ENCODE assay signal across 11 cellular contexts in genomic region chr1:174877208-174877673, GRCh38.
A peak's percentile ranks its signal among the peaks of the same experiment; 100 is the strongest.
DNase-seq lines count a peak whose midpoint lies in the region; ATAC-seq and TF ChIP-seq lines count a peak whose summit lies in the region.
"Had no signal": no experiment of that assay in that cellular context is flagged by ENCODE, and none has a peak within 500 bp of the region (broad histone marks: within the 10 kb centered on the region; RNA-seq: fewer than 3 reads in every experiment).

No MANE protein-coding gene starts in this region.

- H3F3A ChIP-seq in SU-DHL-6 (ENCODE audit: insufficient read depth) (peaks cover 37% of the 10 kb centered on the region), SK-N-SH (replicated peaks; ENCODE audit: insufficient read depth) (no peaks in the 10 kb centered on the region)

- TF ChIP-seq RAD21 in SK-N-SH (IDR thresholded peaks at IDR 0.05; ENCODE audit: low read length), result no peak

- H3K9me2 ChIP-seq in SU-DHL-6 (replicated peaks; ENCODE audit: insufficient read depth, low read length) (no peaks in the 10 kb centered on the region), SK-N-SH (no peaks in the 10 kb centered on the region)

- H4K20me1 ChIP-seq in SU-DHL-6 (ENCODE audit: low read depth, low read length), result no peaks in the 10 kb centered on the region
- H4K20me1 ChIP-seq in SK-N-SH (ENCODE audit: insufficient read depth), result no peaks in the 10 kb centered on the region

- no peaks in the 10 kb centered on the region for H3K9me3 Mint-ChIP-seq in CD4-positive, CD25-positive, alpha-beta regulatory T cell
- H3K9me3 Mint-ChIP-seq in nephron progenitor cell, result no peaks in the 10 kb centered on the region
- H3K9me3 Mint-ChIP-seq: nephron had no signal

- intact Hi-C loops in left colon (cut with DNase I, micrococcal nuclease), result loop anchor here in 1 of 2 donors (5.0 kb wide), 1 partner anchor 90 kb away; no protein-coding TSS in a partner anchor

- H2AFZ ChIP-seq in SU-DHL-6 (ENCODE audit: low read depth, low read length, severe bottlenecking) (no peak overlapping the region), SK-N-SH (ENCODE audit: low read depth) (no peak overlapping the region)

- POLR2A ChIA-PET in SK-N-SH (lab: Yijun Ruan, JAX), result no interaction called here

- H3K4me1 ChIP-seq in CD4-positive, CD25-positive, alpha-beta regulatory T cell (ENCODE audit: control insufficient read depth, insufficient read depth, low read length, poor library complexity, severe bottlenecking), result no peaks in the 10 kb centered on the region
- H3K4me1 ChIP-seq in HUES48 (ENCODE audit: control insufficient read depth, insufficient read depth, low read length), result peaks cover 24% of the 10 kb centered on the region
- no peaks in the 10 kb centered on the region for H3K4me1 ChIP-seq in SK-N-SH (ENCODE audit: control insufficient read depth in 1 of 2, insufficient read depth in 2 of 2, low read depth in 1 of 2, low read length in 1 of 2)

- DNase-seq in CD4-positive, CD25-positive, alpha-beta regulatory T cell, result no peak
- peak; percentile 33 to 44 for DNase-seq in left colon
- no peak for DNase-seq in SK-N-SH
- DNase-seq in nephron progenitor cell, result no peak
- DNase-seq: activated gamma-delta T cell, DND-41 had no signal

- TF ChIP-seq EP300 in SK-N-SH (IDR thresholded peaks at IDR 0.05; ENCODE audit: borderline replicate concordance in 1 of 2, low read depth in 1 of 2, low read length in 1 of 2), result no peak

- H3K4me1 Mint-ChIP-seq in CD4-positive, CD25-positive, alpha-beta regulatory T cell, result peaks cover 8 to 24% (median 15%) of the 10 kb centered on the region in 4 donors
- peaks cover 15% of the 10 kb centered on the region for H3K4me1 Mint-ChIP-seq in nephron progenitor cell

- H3K4me2 ChIP-seq in SU-DHL-6 (ENCODE audit: low read depth, low read length, poor library complexity, severe bottlenecking) (peak overlapping the region; percentile 98), SK-N-SH (no peak overlapping the region)

- H3K79me2 ChIP-seq in SU-DHL-6 (ENCODE audit: insufficient read depth, low read length), result peaks cover 54% of the 10 kb centered on the region
- no peaks in the 10 kb centered on the region for H3K79me2 ChIP-seq in SK-N-SH (ENCODE audit: insufficient read depth)

- H3K4me3 Mint-ChIP-seq in CD4-positive, CD25-positive, alpha-beta regulatory T cell, result peak overlapping the region; percentile 18 to 85 (median 78)
- no peak overlapping the region for H3K4me3 Mint-ChIP-seq in nephron progenitor cell
- H3K4me3 Mint-ChIP-seq: nephron had no signal

- no peak for TF ChIP-seq CTCF in SU-DHL-6 (IDR thresholded peaks at IDR 0.05; ENCODE audit: insufficient read depth, low read length, poor library complexity, severe bottlenecking)
- TF ChIP-seq CTCF in SK-N-SH (IDR thresholded peaks at IDR 0.05), result no peak
- TF ChIP-seq CTCF in nephron progenitor cell (IDR thresholded peaks at IDR 0.05), result no peak

- no peaks in the 10 kb centered on the region for H3K36me3 ChIP-seq in CD4-positive, CD25-positive, alpha-beta regulatory T cell (ENCODE audit: control insufficient read depth, insufficient read depth, low read length)
- H3K36me3 ChIP-seq in HUES48 (ENCODE audit: control insufficient read depth, insufficient read depth, low read length), result peaks cover 54% of the 10 kb centered on the region
- H3K36me3 ChIP-seq in SU-DHL-6 (ENCODE audit: low read length), result no peaks in the 10 kb centered on the region
- no peaks in the 10 kb centered on the region for H3K36me3 ChIP-seq in SK-N-SH (replicated peaks in 1 of 2; ENCODE audit: control insufficient read depth in 1 of 2, insufficient read depth in 2 of 2, low read length in 1 of 2)

- 71% methylated on average over 2 of the region's 4 CpGs for WGBS in SK-N-SH (ENCODE audit: low lambda C conversion rate)

- H3K27ac Mint-ChIP-seq in CD4-positive, CD25-positive, alpha-beta regulatory T cell, result peak overlapping the region; percentile 10 to 80 (median 29)
- no peak overlapping the region for H3K27ac Mint-ChIP-seq in nephron progenitor cell
- H3K27ac Mint-ChIP-seq: nephron had no signal

- CTCF ChIA-PET in SK-N-SH (lab: Yijun Ruan, JAX), result no interaction called here

- ATAC-seq in CD4-positive, CD25-positive, alpha-beta regulatory T cell (ENCODE audit: low read depth in 2 of 2), result no peak
- peak; percentile 67 for ATAC-seq in left colon
- no peak for ATAC-seq in HG03354 (IDR thresholded peaks at IDR 0.05; ENCODE audit: poor library complexity, severe bottlenecking, unreplicated experiment)
- no peak for ATAC-seq in GM18858 (IDR thresholded peaks at IDR 0.05; ENCODE audit: unreplicated experiment)

- H3K9ac ChIP-seq in HUES48 (ENCODE audit: low read depth, low read length) (peak overlapping the region; percentile 76; the same call in 1 of the 2 replicates), SU-DHL-6 (ENCODE audit: low read length) (peak overlapping the region; percentile 57), SK-N-SH (no peak overlapping the region)

- H3K36me3 Mint-ChIP-seq in CD4-positive, CD25-positive, alpha-beta regulatory T cell, result peaks cover 5% of the 10 kb centered on the region
- H3K36me3 Mint-ChIP-seq in nephron progenitor cell (ENCODE audit: low read depth), result no peaks in the 10 kb centered on the region

- H3K27me3 ChIP-seq in CD4-positive, CD25-positive, alpha-beta regulatory T cell (ENCODE audit: control insufficient read depth, insufficient read depth, low read length), result no peaks in the 10 kb centered on the region
- H3K27me3 ChIP-seq in HUES48 (ENCODE audit: control insufficient read depth, insufficient read depth, low read length), result no peaks in the 10 kb centered on the region
- no peaks in the 10 kb centered on the region for H3K27me3 ChIP-seq in SU-DHL-6 (ENCODE audit: low read length)
- no peaks in the 10 kb centered on the region for H3K27me3 ChIP-seq in SK-N-SH (ENCODE audit: insufficient read depth)

- peak overlapping the region; percentile 16 for H3K4me3 ChIP-seq in CD4-positive, CD25-positive, alpha-beta regulatory T cell (ENCODE audit: low read depth, low read length)
- H3K4me3 ChIP-seq in HUES48 (ENCODE audit: low read depth, low read length) (peak overlapping the region; percentile 76), SU-DHL-6 (ENCODE audit: insufficient read depth, low read length, poor library complexity, severe bottlenecking) (peak overlapping the region; percentile 58), SK-N-SH (ENCODE audit: low read depth in 2 of 2, low read length in 1 of 2) (no peak overlapping the region)

- no peak overlapping the region for H3K27ac ChIP-seq in CD4-positive, CD25-positive, alpha-beta regulatory T cell (ENCODE audit: insufficient read depth, low read length, poor library complexity, severe bottlenecking)
- H3K27ac ChIP-seq in HUES48 (ENCODE audit: low read depth, low read length) (peak overlapping the region; percentile 96), SU-DHL-6 (ENCODE audit: low read depth, low read length) (peak overlapping the region; percentile 98), SK-N-SH (ENCODE audit: low read depth in 2 of 2, low read length in 1 of 2) (no peak overlapping the region)

- H3K9me3 ChIP-seq in CD4-positive, CD25-positive, alpha-beta regulatory T cell (ENCODE audit: control insufficient read depth in 2 of 2, low read length in 2 of 2), result no peaks in the 10 kb centered on the region
- H3K9me3 ChIP-seq in HUES48 (ENCODE audit: control insufficient read depth, insufficient read depth, low read length) (no peaks in the 10 kb centered on the region), SU-DHL-6 (ENCODE audit: insufficient read depth, low read length) (no peaks in the 10 kb centered on the region), SK-N-SH (no peaks in the 10 kb centered on the region)

- H3K27me3 Mint-ChIP-seq in CD4-positive, CD25-positive, alpha-beta regulatory T cell, result peaks cover 4% of the 10 kb centered on the region
- peaks cover 10% of the 10 kb centered on the region for H3K27me3 Mint-ChIP-seq in nephron progenitor cell (ENCODE audit: low read depth, poor library complexity)

TF ChIP-seq in SK-N-SH, 30 proteins besides CTCF, POLR2A, EP300 and RAD21:
- TF ChIP-seq SMC3 (IDR thresholded peaks at IDR 0.05; ENCODE audit: low read depth, low read length), result no peak
- TF ChIP-seq NFIC (IDR thresholded peaks at IDR 0.05; ENCODE audit: borderline replicate concordance), result no peak
- no peak for TF ChIP-seq FOXM1 (IDR thresholded peaks at IDR 0.05; ENCODE audit: low read depth)
TF ChIP-seq in SK-N-SH: peak in this region for 0.

Comparison
In these comparisons a context has a peak if more than half of its experiments do, and no peak if none do; other contexts are left out.
1. DNase-seq: peak in left colon (2 of 2); none in CD4-positive, CD25-positive, alpha-beta regulatory T cell (0 of 3), SK-N-SH (single experiment) and nephron progenitor cell (single experiment).
2. H3K27ac ChIP-seq: peak in HUES48 (single experiment) and SU-DHL-6 (single experiment); none in CD4-positive, CD25-positive, alpha-beta regulatory T cell (single experiment) and SK-N-SH (0 of 2).
3. H3K4me3 ChIP-seq: peak in CD4-positive, CD25-positive, alpha-beta regulatory T cell (single experiment), HUES48 (single experiment) and SU-DHL-6 (single experiment); none in SK-N-SH (0 of 2).